In genomic region chrX:29478336-29479069, GRCh38 we compare ENCODE assay signal across 9 cellular contexts.
DNase-seq lines count a peak whose midpoint lies in the region; ATAC-seq, FAIRE-seq and TF ChIP-seq lines count a peak whose summit lies in the region.
"Had no signal": no experiment of that assay in that cellular context is flagged by ENCODE, and none has a peak within 500 bp of the region (broad histone marks: within the 10 kb centered on the region; RNA-seq: fewer than 3 reads in every experiment).

No MANE protein-coding gene starts in this region.

- H3K79me1 ChIP-seq in H1 (ENCODE audit: low read depth, low read length): no peaks in the 10 kb centered on the region

- no TSS peak for BruUV-seq in Calu3 (replicated peaks; lab: Mats Ljungman, UMichigan)

- H3K27me3 ChIP-seq in H1 (replicated peaks in 1 of 4; ENCODE audit: control insufficient read depth in 3 of 4, extremely low read depth in 1 of 4, insufficient read depth in 3 of 4, low read length in 3 of 4) (no peaks in the 10 kb centered on the region), uterus (no peaks in the 10 kb centered on the region)

- no peaks in the 10 kb centered on the region for H4K20me1 ChIP-seq in H1 (replicated peaks in 1 of 2; ENCODE audit: control insufficient read depth in 1 of 2, insufficient read depth in 2 of 2, low read length in 2 of 2)

- no peak overlapping the region for H2BK15ac ChIP-seq in H1 (ENCODE audit: low read length)

- no peak overlapping the region for H3K4me3 ChIP-seq in H1 (ENCODE audit: extremely low read depth in 1 of 4, insufficient read depth in 2 of 4, low read depth in 3 of 4, low read length in 4 of 4)
- no peak overlapping the region for H3K4me3 ChIP-seq in uterus
- H3K4me3 ChIP-seq: skin epidermis had no signal

- CTCF ChIA-PET in Calu3 (lab: Charles Lee): interaction anchor here (0.6 to 1.4 kb wide), 2 partner anchors 9 to 942 kb away, joined by 3 to 4 read pairs; no protein-coding TSS in a partner anchor
- CTCF ChIA-PET in H1 (lab: Charles Lee; ENCODE audit: partially characterized antibody): interaction anchor here (0.6 to 1.9 kb wide), 18 partner anchors 12 to 632 kb away, joined by 3 to 7 read pairs (median 3); no protein-coding TSS in a partner anchor

- POLR2A ChIA-PET in H1 (lab: Charles Lee; ENCODE audit: partially characterized antibody): no interaction called here

- intact Hi-C loops in Calu3 (cut with micrococcal nuclease; ENCODE audit: unreplicated experiment): no loop called here
- intact Hi-C loops in uterus (cut with DNase I; ENCODE audit: low total_unique reads): no loop called here
- intact Hi-C loops in sciatic nerve (cut with DNase I): no loop called here

- H3K23ac ChIP-seq in H1 (ENCODE audit: insufficient read length): no peak overlapping the region

- TF ChIP-seq EP300 in H1 (IDR thresholded peaks at IDR 0.05; ENCODE audit: borderline replicate concordance in 1 of 2, low read depth in 2 of 2, low read length in 2 of 2): no peak

- TF ChIP-seq RAD21 in H1 (IDR thresholded peaks at IDR 0.05 in 1 of 2, conservative IDR thresholded peaks at IDR 0.05 in 1 of 2; ENCODE audit: low read depth in 2 of 2, low read length in 2 of 2): peak; percentile 62 to 67; a peak in 3 of 4 replicates

- H3K36me3 ChIP-seq in H1 (ENCODE audit: control insufficient read depth in 2 of 4, insufficient read depth in 4 of 4, low read length in 3 of 4) (no peaks in the 10 kb centered on the region), uterus (no peaks in the 10 kb centered on the region)

- H2AFZ ChIP-seq in H1 (ENCODE audit: low read length): no peak overlapping the region

- H4K5ac ChIP-seq in H1 (ENCODE audit: insufficient read length, low read depth, low read length): no peak overlapping the region

- H2BK5ac ChIP-seq in H1 (ENCODE audit: low read depth, low read length): no peak overlapping the region

- no peak overlapping the region for H4K8ac ChIP-seq in H1 (ENCODE audit: extremely low read depth, insufficient read depth, low read length)

- no peak overlapping the region for H3K27ac ChIP-seq in H1 (ENCODE audit: low read depth, low read length)
- H3K27ac ChIP-seq in uterus: no peak overlapping the region
- H3K27ac ChIP-seq: skin epidermis had no signal

- peaks cover 11% of the 10 kb centered on the region for H3K4me1 Mint-ChIP-seq in Calu3 (ENCODE audit: low read depth, unreplicated experiment)
- H3K4me1 Mint-ChIP-seq in progenitor cell of endocrine pancreas (ENCODE audit: low read depth): peaks cover 2% of the 10 kb centered on the region

- no peak overlapping the region for H2BK12ac ChIP-seq in H1 (ENCODE audit: low read depth, low read length)

- no peak overlapping the region for H2BK20ac ChIP-seq in H1 (ENCODE audit: low read length)

- no peak overlapping the region for H2BK120ac ChIP-seq in H1 (replicated peaks; ENCODE audit: low read depth, low read length)

- H3K56ac ChIP-seq in H1 (replicated peaks; ENCODE audit: insufficient read length, low read depth, low read length): no peak overlapping the region

- H3K27me3 Mint-ChIP-seq in Calu3 (ENCODE audit: unreplicated experiment): no peaks in the 10 kb centered on the region
- peaks cover 5% of the 10 kb centered on the region for H3K27me3 Mint-ChIP-seq in progenitor cell of endocrine pancreas

- H3K9me3 ChIP-seq in H1 (ENCODE audit: insufficient read depth in 2 of 2, low read depth in 1 of 2, low read length in 1 of 2): no peaks in the 10 kb centered on the region
- H3K9me3 ChIP-seq in uterus: no peaks in the 10 kb centered on the region

- H3K36me3 Mint-ChIP-seq in Calu3 (ENCODE audit: insufficient read depth, unreplicated experiment) (no peaks in the 10 kb centered on the region), progenitor cell of endocrine pancreas (ENCODE audit: insufficient read depth) (no peaks in the 10 kb centered on the region)

- no peaks in the 10 kb centered on the region for H3K79me2 ChIP-seq in H1 (ENCODE audit: control insufficient read depth in 1 of 2, insufficient read depth in 2 of 2, low read length in 2 of 2)

- TF ChIP-seq POLR2A in H1 (IDR thresholded peaks at IDR 0.05; ENCODE audit: control extremely low read depth in 1 of 2, low read depth in 2 of 2, low read length in 2 of 2) (no peak), uterus (IDR thresholded peaks at IDR 0.05) (no peak)

- no peak overlapping the region for H2AK5ac ChIP-seq in H1 (ENCODE audit: low read depth, low read length)

- H3K4me1 ChIP-seq in H1 (replicated peaks in 1 of 4; ENCODE audit: control insufficient read depth in 3 of 4, insufficient read depth in 4 of 4, low read length in 3 of 4): no peaks in the 10 kb centered on the region
- H3K4me1 ChIP-seq in uterus: no peaks in the 10 kb centered on the region

- ATAC-seq in GM19023 (IDR thresholded peaks at IDR 0.05; ENCODE audit: unreplicated experiment): peak; percentile 92
- peak; percentile 92 for ATAC-seq in HG02973 (IDR thresholded peaks at IDR 0.05; ENCODE audit: unreplicated experiment)
- ATAC-seq in sciatic nerve: no peak

- H3K9ac ChIP-seq in H1 (replicated peaks in 1 of 4; ENCODE audit: extremely low read depth in 1 of 4, low read depth in 3 of 4, low read length in 3 of 4): no peak overlapping the region

- no peak overlapping the region for H4K91ac ChIP-seq in H1 (replicated peaks; ENCODE audit: insufficient read length, low read length)

- H3K4me2 ChIP-seq in H1 (ENCODE audit: insufficient read depth in 1 of 2, low read depth in 2 of 2, low read length in 2 of 2): no peak overlapping the region; a peak in 1 of 4 replicates

- H3K9me3 Mint-ChIP-seq in Calu3 (ENCODE audit: low read depth, unreplicated experiment) (no peaks in the 10 kb centered on the region), progenitor cell of endocrine pancreas (ENCODE audit: low read depth) (no peaks in the 10 kb centered on the region)

- no peak overlapping the region for H3K18ac ChIP-seq in H1 (ENCODE audit: extremely low read depth, low read length)

- DNase-seq in Calu3: peak; percentile 27
- peak; percentile 3 for DNase-seq in NCI-H524 treated with DMSO at 0.1 percent for 48 hours (lab: John Stamatoyannopoulos, UW)
- DNase-seq in H1 (ENCODE audit: low read depth in 1 of 2, low spot score in 2 of 2): peak; percentile 1 to 43
- no peak for DNase-seq in progenitor cell of endocrine pancreas (ENCODE audit: low spot score, unreplicated experiment)
- no peak for DNase-seq in uterus
- DNase-seq in sciatic nerve (ENCODE audit: low spot score): no peak

- no peak overlapping the region for H3K4ac ChIP-seq in H1 (replicated peaks; ENCODE audit: insufficient read length, low read depth, low read length)

- WGBS in H1 (ENCODE audit: extremely low coverage in 1 of 2, insufficient coverage in 1 of 2, insufficient read length in 1 of 2, insufficient replicate concordance in 2 of 2, low coverage in 1 of 2, low lambda C conversion rate in 2 of 2, missing lambda C conversion rate in 1 of 2), 2 experiments: 56% methylated on average over 10 of the region's 10 CpGs; no CpG with 5 or more reads in 1 of the 2 experiments

- TF ChIP-seq CTCF in Calu3 (IDR thresholded peaks at IDR 0.05; ENCODE audit: unreplicated experiment) (peak; percentile 59), H1 (IDR thresholded peaks at IDR 0.05; ENCODE audit: control extremely low read depth in 1 of 3, insufficient read depth in 1 of 3, low read depth in 1 of 3, low read length in 3 of 3) (peak; percentile 49 to 65 (median 52)), progenitor cell of endocrine pancreas (IDR thresholded peaks at IDR 0.05; ENCODE audit: unreplicated experiment) (peak; percentile 78), uterus (IDR thresholded peaks at IDR 0.05) (no peak)

- no peak overlapping the region for H3K14ac ChIP-seq in H1 (ENCODE audit: insufficient read length)

- FAIRE-seq in H1 (lab: Jason Lieb, UNC): peak; percentile 88

- peak overlapping the region; percentile 25 for H3K4me3 Mint-ChIP-seq in Calu3 (ENCODE audit: low read depth, unreplicated experiment)
- H3K4me3 Mint-ChIP-seq in progenitor cell of endocrine pancreas (ENCODE audit: low read depth): no peak overlapping the region

- H3K27ac Mint-ChIP-seq in Calu3 (ENCODE audit: unreplicated experiment) (peak overlapping the region; percentile 33), progenitor cell of endocrine pancreas (no peak overlapping the region)

- H3K23me2 ChIP-seq in H1 (ENCODE audit: low read depth, low read length): no peaks in the 10 kb centered on the region

TF ChIP-seq in H1, 55 proteins besides CTCF, POLR2A, EP300 and RAD21:
- TF ChIP-seq CBX8 (IDR thresholded peaks at IDR 0.05; ENCODE audit: borderline replicate concordance, low read depth, low read length) (no peak), NANOG (IDR thresholded peaks at IDR 0.05; ENCODE audit: insufficient read depth, low read depth, low read length, poor library complexity, severe bottlenecking) (no peak), SP1 (IDR thresholded peaks at IDR 0.05; ENCODE audit: low read depth, low read length) (no peak), HDAC6 (IDR thresholded peaks at IDR 0.05; ENCODE audit: low read depth, low read length) (no peak), JUND (IDR thresholded peaks at IDR 0.05; ENCODE audit: low read length) (no peak), TEAD4 (IDR thresholded peaks at IDR 0.05; ENCODE audit: low read depth, low read length) (no peak), YY1 (IDR thresholded peaks at IDR 0.05; ENCODE audit: low read depth, low read length) (0 out of 2 replicates have a peak, but pooled peaks have one; percentile 14)

Comparison
In these comparisons a context has a peak if more than half of its experiments do, and no peak if none do; other contexts are left out.
1. DNase-seq: peak in Calu3 (single experiment), NCI-H524 treated with DMSO at 0.1 percent for 48 hours (single experiment) and H1 (2 of 2); none in progenitor cell of endocrine pancreas (single experiment), uterus (0 of 2) and sciatic nerve (single experiment).
2. CTCF ChIP-seq: peak in Calu3 (single experiment), H1 (3 of 3) and progenitor cell of endocrine pancreas (single experiment); none in uterus (0 of 4).